In genomic region chr20:25238319-25239037, GRCh38 we compare ENCODE assay signal across 12 cellular contexts. TPM values are rescaled to one million over a fixed set of nuclear protein-coding genes. Genes with fewer than 3 reads are reported as not detected.
A peak's percentile ranks its signal among the peaks of the same experiment; 100 is the strongest.
DNase-seq lines count a peak whose midpoint lies in the region; ATAC-seq and TF ChIP-seq lines count a peak whose summit lies in the region.
"Had no signal": no experiment of that assay in that cellular context is flagged by ENCODE, and none has a peak within 500 bp of the region (broad histone marks: within the 10 kb centered on the region; RNA-seq: fewer than 3 reads in every experiment).

No MANE protein-coding gene starts in this region.

- peak overlapping the region; percentile 23 for H3K27ac ChIP-seq in left ventricle myocardium inferior (replicated peaks)
- H3K27ac ChIP-seq in heart left ventricle, result peak overlapping the region in 4 of 12 donors; percentile 39 to 74 (median 62)
- peak overlapping the region; percentile 69 to 90 (median 82) for H3K27ac ChIP-seq in gastroesophageal sphincter
- H3K27ac ChIP-seq: neural progenitor cell had no signal

- peaks cover 21% of the 10 kb centered on the region for H3K4me1 Mint-ChIP-seq in activated naive CD8-positive, alpha-beta T cell (ENCODE audit: low read depth)
- H3K4me1 Mint-ChIP-seq in type B pancreatic cell (ENCODE audit: unreplicated experiment), result peaks cover 28% of the 10 kb centered on the region

- ATAC-seq in heart left ventricle, result no peak
- ATAC-seq in gastroesophageal sphincter, result no peak
- ATAC-seq in GM21423 (IDR thresholded peaks at IDR 0.05; ENCODE audit: unreplicated experiment), result no peak

- peaks cover under 1% of the 10 kb centered on the region for H3K9me3 Mint-ChIP-seq in activated naive CD8-positive, alpha-beta T cell (ENCODE audit: low read depth)
- H3K9me3 Mint-ChIP-seq in type B pancreatic cell, result no peaks in the 10 kb centered on the region
- H3K9me3 Mint-ChIP-seq: neural progenitor cell had no signal

- H3K9me3 ChIP-seq in left ventricle myocardium inferior (replicated peaks), result peaks cover 2% of the 10 kb centered on the region
- H3K9me3 ChIP-seq in heart left ventricle, result peaks cover 0 to under 1% (median 0%) of the 10 kb centered on the region in 12 donors
- no peaks in the 10 kb centered on the region for H3K9me3 ChIP-seq in gastroesophageal sphincter

- WGBS in heart left ventricle, 4 donors, result 85 to 93% (median 92%) methylated on average over 11 to 12 of the region's 12 CpGs
- WGBS in gastroesophageal sphincter (ENCODE audit: low coverage in 1 of 2), 2 donors, result 81 to 85% methylated on average over 7 to 9 of the region's 12 CpGs

- H3K4me3 ChIP-seq in left ventricle myocardium inferior (no peak overlapping the region), heart left ventricle (no peak overlapping the region), gastroesophageal sphincter (no peak overlapping the region)
- H3K4me3 ChIP-seq: neural progenitor cell had no signal

- peak overlapping the region; percentile 56 for H3K4me3 Mint-ChIP-seq in activated naive CD8-positive, alpha-beta T cell
- H3K4me3 Mint-ChIP-seq in type B pancreatic cell, result no peak overlapping the region
- H3K4me3 Mint-ChIP-seq: CD4-positive, alpha-beta memory T cell; neural progenitor cell had no signal

- TF ChIP-seq EP300 in gastroesophageal sphincter (IDR thresholded peaks at IDR 0.05), result no peak

- intact Hi-C loops in left ventricle myocardium inferior (cut with micrococcal nuclease) (no loop called here), heart left ventricle (cut with DNase I) (no loop called here)

- no peak for DNase-seq in left ventricle myocardium inferior
- no peak for DNase-seq in heart left ventricle
- no peak for DNase-seq in type B pancreatic cell (ENCODE audit: extremely low spot score, unreplicated experiment)
- DNase-seq in anterior cingulate cortex (lab: John Stamatoyannopoulos, UW), result no peak
- no peak for DNase-seq in NCI-H1105 treated with DMSO at 0.1 percent for 48 hours (lab: John Stamatoyannopoulos, UW)
- DNase-seq: CD4-positive, alpha-beta memory T cell; H9; NCI-H510A treated with DMSO at 0.1 percent for 48 hours had no signal

- H3K36me3 ChIP-seq in left ventricle myocardium inferior (no peaks in the 10 kb centered on the region), heart left ventricle (no peaks in the 10 kb centered on the region), gastroesophageal sphincter (no peaks in the 10 kb centered on the region)
- H3K36me3 ChIP-seq: neural progenitor cell had no signal

- H3K27me3 ChIP-seq in left ventricle myocardium inferior (ENCODE audit: low read depth), result no peaks in the 10 kb centered on the region
- H3K27me3 ChIP-seq in heart left ventricle, result no peaks in the 10 kb centered on the region
- no peaks in the 10 kb centered on the region for H3K27me3 ChIP-seq in gastroesophageal sphincter
- H3K27me3 ChIP-seq: neural progenitor cell had no signal

- peaks cover 1% of the 10 kb centered on the region for H3K27me3 Mint-ChIP-seq in activated naive CD8-positive, alpha-beta T cell
- peaks cover 23% of the 10 kb centered on the region for H3K27me3 Mint-ChIP-seq in type B pancreatic cell

- peak overlapping the region; percentile 92 for H3K27ac Mint-ChIP-seq in activated naive CD8-positive, alpha-beta T cell
- peak overlapping the region; percentile 71 for H3K27ac Mint-ChIP-seq in type B pancreatic cell
- H3K27ac Mint-ChIP-seq: CD4-positive, alpha-beta memory T cell; H9; neural progenitor cell had no signal

- TF ChIP-seq CTCF in left ventricle myocardium inferior (IDR thresholded peaks at IDR 0.05; ENCODE audit: borderline replicate concordance) (no peak), heart left ventricle (IDR thresholded peaks at IDR 0.05) (no peak), gastroesophageal sphincter (IDR thresholded peaks at IDR 0.05) (no peak), type B pancreatic cell (conservative IDR thresholded peaks at IDR 0.05) (no peak)

- H3K36me3 Mint-ChIP-seq in activated naive CD8-positive, alpha-beta T cell, result no peaks in the 10 kb centered on the region
- no peaks in the 10 kb centered on the region for H3K36me3 Mint-ChIP-seq in type B pancreatic cell
- H3K36me3 Mint-ChIP-seq: CD4-positive, alpha-beta memory T cell had no signal

- peaks cover 30% of the 10 kb centered on the region for H3K4me1 ChIP-seq in left ventricle myocardium inferior
- peaks cover 4 to 24% (median 18%) of the 10 kb centered on the region in 12 donors for H3K4me1 ChIP-seq in heart left ventricle
- peaks cover 4 to 46% (median 26%) of the 10 kb centered on the region in 3 donors for H3K4me1 ChIP-seq in gastroesophageal sphincter

- TF ChIP-seq POLR2A in heart left ventricle (IDR thresholded peaks at IDR 0.05), result no peak
- no peak for TF ChIP-seq POLR2A in gastroesophageal sphincter (IDR thresholded peaks at IDR 0.05)

RNA-seq across cellular contexts. Expression of gene PYGB, which starts 9.4 kb away (rescaled TPM):
- total RNA-seq in left ventricle myocardium inferior, result 218 TPM
- 100 to 1,000 TPM; 172 to 450 (median 233) TPM for total RNA-seq in heart left ventricle
- polyA plus RNA-seq in heart left ventricle, result 100 to 1,000 TPM; 144 to 227 TPM
- total RNA-seq in gastroesophageal sphincter, result 100 to 1,000 TPM; 131 to 663 (median 337) TPM
- 39.3 and 52.2 TPM in 2 replicates for total RNA-seq in type B pancreatic cell (ENCODE audit: low replicate concordance)

RNA-seq across cellular contexts. Expression of gene ENTPD6, which starts 43.0 kb away (rescaled TPM):
- total RNA-seq in left ventricle myocardium inferior (106 TPM), heart left ventricle (100 to 1,000 TPM in 3 of 9 donors, 10 to 100 TPM in 6; 58.7 to 139 (median 86.7) TPM), gastroesophageal sphincter (10 to 100 TPM; 34.8 to 49.2 (median 43.9) TPM), type B pancreatic cell (ENCODE audit: low replicate concordance) (64.1 and 78.3 TPM in 2 replicates)
- polyA plus RNA-seq in heart left ventricle, result 100 to 1,000 TPM; 131 to 200 TPM
